9 cellular contexts compared by ENCODE assay signal in the genomic region with DNA sequence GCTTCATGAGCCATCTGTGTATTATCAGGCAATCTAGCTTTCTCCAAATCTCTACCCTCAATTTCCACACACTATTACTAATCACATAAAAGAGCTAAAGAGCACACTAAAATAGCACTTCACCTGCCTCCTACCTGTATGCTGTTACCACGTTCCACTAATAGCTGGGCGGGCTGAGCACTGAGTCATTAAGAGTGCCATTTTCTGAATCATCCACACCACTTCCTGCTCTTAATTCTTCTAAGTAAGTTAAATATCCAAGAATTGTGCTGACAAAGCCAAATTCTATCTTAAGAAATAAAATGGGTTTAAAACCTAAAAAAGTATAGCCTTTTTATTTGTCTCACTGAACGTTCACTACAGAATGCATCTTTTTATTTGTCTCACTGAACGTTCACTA. TPM values are rescaled to one million over a fixed set of nuclear protein-coding genes. Genes with fewer than 3 reads are reported as not detected.
DNase-seq lines count a peak whose midpoint lies in the region; ATAC-seq, FAIRE-seq and TF ChIP-seq lines count a peak whose summit lies in the region.
"Had no signal": no experiment of that assay in that cellular context is flagged by ENCODE, and none has a peak within 500 bp of the region (broad histone marks: within the 10 kb centered on the region; RNA-seq: fewer than 3 reads in every experiment).

No MANE protein-coding gene starts in this region.

- intact Hi-C loops in PC-9 (cut with micrococcal nuclease; ENCODE audit: unreplicated experiment) = loop anchor here (2.0 kb wide), 1 partner anchor 57 kb away; no protein-coding TSS in a partner anchor
- intact Hi-C loops in activated naive CD4-positive, alpha-beta T cell treated with anti-CD3 and anti-CD28 coated beads for 36 hours (cut with micrococcal nuclease) = loop anchor here (1.0 to 10.0 kb wide), 11 partner anchors 27 to 1101 kb away; a partner anchor contains a TSS
- intact Hi-C loops in pancreas (cut with DNase I) = no loop called here

- no peak for TF ChIP-seq CTCF in PC-9 (conservative IDR thresholded peaks at IDR 0.05)
- no peak for TF ChIP-seq CTCF in pancreas (IDR thresholded peaks at IDR 0.05)

- no peak overlapping the region for H3K27ac ChIP-seq in CD8-positive, alpha-beta memory T cell (ENCODE audit: low read depth, low read length)
- H3K27ac ChIP-seq in PC-9 = peak overlapping the region; percentile 68
- H3K27ac ChIP-seq in pancreas = no peak overlapping the region
- no peak overlapping the region for H3K27ac ChIP-seq in substantia nigra (ENCODE audit: low read depth, low read length, poor library complexity, severe bottlenecking)
- H3K27ac ChIP-seq: skin epidermis had no signal

- POLR2A ChIA-PET in CD8-positive, alpha-beta memory T cell (lab: Charles Lee) = no interaction called here
- POLR2A ChIA-PET in PC-9 (lab: Charles Lee; ENCODE audit: unreplicated experiment) = interaction anchor here (0.5 to 1.1 kb wide), 7 partner anchors 16 to 1545 kb away, joined by 3 to 20 read pairs (median 5); no protein-coding TSS in a partner anchor

- no peaks in the 10 kb centered on the region for H3K9me3 ChIP-seq in CD8-positive, alpha-beta memory T cell (ENCODE audit: low read length)
- H3K9me3 ChIP-seq in PC-9 (ENCODE audit: insufficient read depth, low read depth) = no peaks in the 10 kb centered on the region
- H3K9me3 ChIP-seq in pancreas = no peaks in the 10 kb centered on the region

- H3K4me1 Mint-ChIP-seq in CD8-positive, alpha-beta memory T cell = peaks cover 25 to 42% (median 30%) of the 10 kb centered on the region in 3 donors
- H3K4me1 Mint-ChIP-seq in activated naive CD4-positive, alpha-beta T cell treated with anti-CD3 and anti-CD28 coated beads for 36 hours (ENCODE audit: low read depth) = peaks cover 46% of the 10 kb centered on the region

- H3K4me3 Mint-ChIP-seq in CD8-positive, alpha-beta memory T cell = peak overlapping the region in 1 of 7 donors; percentile 39
- peak overlapping the region; percentile 29 for H3K4me3 Mint-ChIP-seq in activated naive CD4-positive, alpha-beta T cell treated with anti-CD3 and anti-CD28 coated beads for 36 hours

- H3K9me2 ChIP-seq in PC-9 (ENCODE audit: insufficient read depth) = no peaks in the 10 kb centered on the region; the same call in 1 of the 2 replicates

- CTCF ChIA-PET in CD8-positive, alpha-beta memory T cell (lab: Charles Lee) = no interaction called here
- CTCF ChIA-PET in PC-9 (lab: Charles Lee) = no interaction called here
- CTCF ChIA-PET in activated naive CD4-positive, alpha-beta T cell treated with anti-CD3 and anti-CD28 coated beads for 36 hours (lab: Charles Lee) = interaction anchor here (0.6 to 1.1 kb wide), 3 partner anchors 13 to 581 kb away, joined by 3 read pairs; no protein-coding TSS in a partner anchor

- peaks cover 54% of the 10 kb centered on the region for H3F3A ChIP-seq in PC-9 (ENCODE audit: insufficient read depth, low read depth)

- ATAC-seq in pancreas (peak in 3 of 4 donors; percentile 38 to 90 (median 76)), GM21367 (IDR thresholded peaks at IDR 0.05; ENCODE audit: unreplicated experiment) (no peak)

- H3K4me1 ChIP-seq in CD8-positive, alpha-beta memory T cell (ENCODE audit: insufficient read depth, low read length) = peaks cover 13% of the 10 kb centered on the region
- peaks cover 40% of the 10 kb centered on the region for H3K4me1 ChIP-seq in PC-9 (replicated peaks; ENCODE audit: insufficient read depth)
- no peaks in the 10 kb centered on the region for H3K4me1 ChIP-seq in pancreas

- no peaks in the 10 kb centered on the region for H3K27me3 ChIP-seq in CD8-positive, alpha-beta memory T cell (ENCODE audit: insufficient read depth, low read length, poor library complexity, severe bottlenecking)
- H3K27me3 ChIP-seq in PC-9 (ENCODE audit: insufficient read depth, low read depth) (no peaks in the 10 kb centered on the region), pancreas (no peaks in the 10 kb centered on the region)

- H4K20me1 ChIP-seq in PC-9 (ENCODE audit: insufficient read depth) = peaks cover 5% of the 10 kb centered on the region

- H3K27ac Mint-ChIP-seq in CD8-positive, alpha-beta memory T cell = peak overlapping the region; percentile 1 to 86 (median 44)
- peak overlapping the region; percentile 92 for H3K27ac Mint-ChIP-seq in activated naive CD4-positive, alpha-beta T cell treated with anti-CD3 and anti-CD28 coated beads for 36 hours

- H3K79me2 ChIP-seq in PC-9 (ENCODE audit: low read depth) = peaks cover 11% of the 10 kb centered on the region; the same call in 1 of the 2 replicates

- H3K4me2 ChIP-seq in PC-9 = peak overlapping the region; percentile 62

- no peak for FAIRE-seq in pancreas (lab: Jason Lieb, UNC)

- no TSS peak for BruUV-seq in PC-9 (replicated peaks; lab: Mats Ljungman, UMichigan)

- peaks cover 19 to 85% (median 19%) of the 10 kb centered on the region in 3 donors for H3K36me3 Mint-ChIP-seq in CD8-positive, alpha-beta memory T cell
- H3K36me3 Mint-ChIP-seq in activated naive CD4-positive, alpha-beta T cell treated with anti-CD3 and anti-CD28 coated beads for 36 hours (ENCODE audit: low read depth) = peaks cover 45% of the 10 kb centered on the region

- H3K36me3 ChIP-seq in CD8-positive, alpha-beta memory T cell (ENCODE audit: insufficient read depth, low read length) = peaks cover 26% of the 10 kb centered on the region
- peaks cover 47% of the 10 kb centered on the region for H3K36me3 ChIP-seq in PC-9 (ENCODE audit: low read depth)
- peaks cover 0 to 53% (median 0%) of the 10 kb centered on the region in 3 donors for H3K36me3 ChIP-seq in pancreas

- peak in 1 of 5 donors; percentile 59 for DNase-seq in CD8-positive, alpha-beta memory T cell
- DNase-seq in PC-9 = peak; percentile 66 to 99
- peak; percentile 87 for DNase-seq in activated naive CD4-positive, alpha-beta T cell treated with anti-CD3 and anti-CD28 coated beads for 36 hours
- DNase-seq in pancreas = no peak
- DNase-seq in substantia nigra (lab: John Stamatoyannopoulos, UW) = no peak
- no peak for DNase-seq in C1 segment of cervical spinal cord (lab: John Stamatoyannopoulos, UW)
- no peak for DNase-seq in NCI-H2107 (lab: John Stamatoyannopoulos, UW)

- H3K27me3 Mint-ChIP-seq in CD8-positive, alpha-beta memory T cell = no peaks in the 10 kb centered on the region
- H3K27me3 Mint-ChIP-seq in activated naive CD4-positive, alpha-beta T cell treated with anti-CD3 and anti-CD28 coated beads for 36 hours (ENCODE audit: low read depth) = no peaks in the 10 kb centered on the region

- H3K9me3 Mint-ChIP-seq in CD8-positive, alpha-beta memory T cell = no peaks in the 10 kb centered on the region
- H3K9me3 Mint-ChIP-seq in activated naive CD4-positive, alpha-beta T cell treated with anti-CD3 and anti-CD28 coated beads for 36 hours = no peaks in the 10 kb centered on the region

- no peak overlapping the region for H3K4me3 ChIP-seq in CD8-positive, alpha-beta memory T cell (ENCODE audit: low read length)
- no peak overlapping the region for H3K4me3 ChIP-seq in PC-9
- no peak overlapping the region for H3K4me3 ChIP-seq in pancreas
- H3K4me3 ChIP-seq: skin epidermis had no signal

- WGBS in pancreas, 2 donors = 78 to 80% methylated on average over 4 of the region's 4 CpGs

- H2AFZ ChIP-seq in PC-9 = no peak overlapping the region

RNA-seq across cellular contexts. Expression of a gene that starts 35.7 kb away (rescaled TPM):
- total RNA-seq in CD8-positive, alpha-beta memory T cell = 10 to 100 TPM; 49.8 to 50.1 TPM
- 21.0 TPM for polyA plus RNA-seq in CD8-positive, alpha-beta memory T cell
- total RNA-seq in PC-9 (2021) = 19.6 and 26.0 TPM in 2 replicates
- 10 to 100 TPM; 27.0 to 28.9 TPM for total RNA-seq in activated naive CD4-positive, alpha-beta T cell treated with anti-CD3 and anti-CD28 coated beads for 36 hours
- 10 to 100 TPM; 10.3 to 13.5 (median 12.8) TPM for total RNA-seq in pancreas
- polyA plus RNA-seq in pancreas = 10 to 100 TPM in 1 of 2 donors, 1 to 10 TPM in 1; 6.3 to 12.3 TPM

Comparison
In these comparisons a context has a peak if more than half of its experiments do, and no peak if none do; other contexts are left out.
1. DNase-seq: peak in PC-9 (2 of 2) and activated naive CD4-positive, alpha-beta T cell treated with anti-CD3 and anti-CD28 coated beads for 36 hours (single experiment); none in pancreas (0 of 6), substantia nigra (0 of 49), C1 segment of cervical spinal cord (0 of 14) and NCI-H2107 (single experiment).
2. intact Hi-C loops: an anchor here in PC-9 (2.0 kb wide) and activated naive CD4-positive, alpha-beta T cell treated with anti-CD3 and anti-CD28 coated beads for 36 hours (1.0 to 10.0 kb wide); none called in pancreas.